8 cellular contexts compared by ENCODE assay signal in genomic region chr7:6375346-6376101, GRCh38. TPM values are rescaled to one million over a fixed set of nuclear protein-coding genes. Genes with fewer than 3 reads are reported as not detected.
DNase-seq lines count a peak whose midpoint lies in the region; ATAC-seq lines count a peak whose summit lies in the region.

No MANE protein-coding gene starts in this region.

- no peaks in the 10 kb centered on the region for H3K36me3 ChIP-seq in ectodermal cell (ENCODE audit: control insufficient read depth, insufficient read depth, low read length)
- H3K36me3 ChIP-seq in naive thymus-derived CD4-positive, alpha-beta T cell (ENCODE audit: control insufficient read depth in 2 of 3, insufficient read depth in 3 of 3, low read length in 3 of 3): peaks cover 0 to 4% (median 0%) of the 10 kb centered on the region in 3 experiments

- H3K4me1 Mint-ChIP-seq in naive thymus-derived CD4-positive, alpha-beta T cell: peaks cover 24 to 48% (median 39%) of the 10 kb centered on the region in 7 donors

- H3K27ac Mint-ChIP-seq in naive thymus-derived CD4-positive, alpha-beta T cell: peak overlapping the region; percentile 90 to 97 (median 93)

- DNase-seq in activated gamma-delta T cell treated with Interleukin-2 at 50 U/mL for 16 hours (peak; percentile 14), activated gamma-delta T cell (lab: John Stamatoyannopoulos, UW) (no peak), T-helper 9 cell (peak; percentile 7), hippocampal formation (lab: John Stamatoyannopoulos, UW) (no peak)
- peak in 7 of 9 donors; percentile 32 to 48 (median 41) for DNase-seq in naive thymus-derived CD4-positive, alpha-beta T cell

- H3K27ac ChIP-seq in ectodermal cell (ENCODE audit: insufficient read depth, low read depth, low read length, poor library complexity, severe bottlenecking): no peak overlapping the region
- H3K27ac ChIP-seq in naive thymus-derived CD4-positive, alpha-beta T cell (ENCODE audit: low read depth, low read length): peak overlapping the region; percentile 80

- H3K4me3 Mint-ChIP-seq in naive thymus-derived CD4-positive, alpha-beta T cell: peak overlapping the region; percentile 80 to 94 (median 92)

- no peaks in the 10 kb centered on the region for H3K27me3 Mint-ChIP-seq in naive thymus-derived CD4-positive, alpha-beta T cell

- POLR2A ChIA-PET in naive thymus-derived CD4-positive, alpha-beta T cell (lab: Charles Lee): interaction anchor here (0.6 kb wide), 1 partner anchor 279 kb away, joined by 3 read pairs; no protein-coding TSS in a partner anchor

- peak overlapping the region; percentile 80 for H3K4me3 ChIP-seq in ectodermal cell (ENCODE audit: insufficient read depth, low read depth, low read length)
- peak overlapping the region; percentile 47 for H3K4me3 ChIP-seq in naive thymus-derived CD4-positive, alpha-beta T cell (ENCODE audit: low read length)

- no peaks in the 10 kb centered on the region for H3K4me1 ChIP-seq in ectodermal cell (ENCODE audit: control insufficient read depth, insufficient read depth, low read length)
- H3K4me1 ChIP-seq in naive thymus-derived CD4-positive, alpha-beta T cell (ENCODE audit: control insufficient read depth in 2 of 2, insufficient read depth in 2 of 2, low read length in 2 of 2): peaks cover 18 to 22% of the 10 kb centered on the region in 2 donors

- no peaks in the 10 kb centered on the region for H3K27me3 ChIP-seq in ectodermal cell (ENCODE audit: control insufficient read depth, insufficient read depth, low read length, poor library complexity, severe bottlenecking)
- no peaks in the 10 kb centered on the region for H3K27me3 ChIP-seq in naive thymus-derived CD4-positive, alpha-beta T cell (ENCODE audit: control insufficient read depth in 2 of 2, insufficient read depth in 2 of 2, low read length in 2 of 2)

- no peaks in the 10 kb centered on the region for H3K9me3 Mint-ChIP-seq in naive thymus-derived CD4-positive, alpha-beta T cell

- CTCF ChIA-PET in naive thymus-derived CD4-positive, alpha-beta T cell (lab: Charles Lee): interaction anchor here (0.5 kb wide), 1 partner anchor 21 kb away, joined by 3 read pairs; no protein-coding TSS in a partner anchor

- intact Hi-C loops in naive thymus-derived CD4-positive, alpha-beta T cell (cut with micrococcal nuclease): no loop called here

- no peaks in the 10 kb centered on the region for H3K9me3 ChIP-seq in ectodermal cell (ENCODE audit: control insufficient read depth, low read length)
- no peaks in the 10 kb centered on the region for H3K9me3 ChIP-seq in naive thymus-derived CD4-positive, alpha-beta T cell (ENCODE audit: control insufficient read depth in 2 of 3, low read length in 3 of 3)

- WGBS in ectodermal cell, 2 experiments: 12 to 14% methylated on average over 20 to 23 of the region's 23 CpGs

- ATAC-seq in naive thymus-derived CD4-positive, alpha-beta T cell: no peak
- ATAC-seq in HG02938 (IDR thresholded peaks at IDR 0.05; ENCODE audit: unreplicated experiment) (no peak), GM21423 (IDR thresholded peaks at IDR 0.05; ENCODE audit: unreplicated experiment) (no peak)

- H3K36me3 Mint-ChIP-seq in naive thymus-derived CD4-positive, alpha-beta T cell: peaks cover 0 to 12% (median 3%) of the 10 kb centered on the region in 5 donors

RNA-seq across cellular contexts. Expression of gene RAC1, which starts 1.2 kb away (rescaled TPM):
- 227 TPM for polyA plus RNA-seq in ectodermal cell (2013, experiment 1 of 4)
- 241 TPM for polyA plus RNA-seq in ectodermal cell (2013, experiment 2 of 4)
- polyA plus RNA-seq in ectodermal cell (2013, experiment 3 of 4): 194 TPM
- 212 TPM for polyA plus RNA-seq in ectodermal cell (2013, experiment 4 of 4)
- total RNA-seq in naive thymus-derived CD4-positive, alpha-beta T cell: 100 to 1,000 TPM in 2 of 5 experiments, 10 to 100 TPM in 3; 60.2 to 139 (median 87.2) TPM
- polyA plus RNA-seq in naive thymus-derived CD4-positive, alpha-beta T cell: 100 to 1,000 TPM; 188 to 211 TPM

RNA-seq across cellular contexts. Expression of gene FAM220A, which starts 26.8 kb away (rescaled TPM):
- polyA plus RNA-seq in ectodermal cell (2013, experiment 1 of 4): 24.3 TPM
- 22.4 TPM for polyA plus RNA-seq in ectodermal cell (2013, experiment 2 of 4)
- 21.7 TPM for polyA plus RNA-seq in ectodermal cell (2013, experiment 3 of 4)
- 25.2 TPM for polyA plus RNA-seq in ectodermal cell (2013, experiment 4 of 4)
- 10 to 100 TPM in 4 of 5 experiments, 1 to 10 TPM in 1; 8.9 to 25.0 (median 14.7) TPM for total RNA-seq in naive thymus-derived CD4-positive, alpha-beta T cell
- polyA plus RNA-seq in naive thymus-derived CD4-positive, alpha-beta T cell: 1 to 10 TPM; 5.2 to 7.1 TPM

Comparison
In these comparisons a context has a peak if more than half of its experiments do, and no peak if none do; other contexts are left out.
1. DNase-seq: peak in activated gamma-delta T cell treated with Interleukin-2 at 50 U/mL for 16 hours (single experiment), T-helper 9 cell (single experiment) and naive thymus-derived CD4-positive, alpha-beta T cell (7 of 9); none in activated gamma-delta T cell (single experiment) and hippocampal formation (0 of 2).